In the genomic region with DNA sequence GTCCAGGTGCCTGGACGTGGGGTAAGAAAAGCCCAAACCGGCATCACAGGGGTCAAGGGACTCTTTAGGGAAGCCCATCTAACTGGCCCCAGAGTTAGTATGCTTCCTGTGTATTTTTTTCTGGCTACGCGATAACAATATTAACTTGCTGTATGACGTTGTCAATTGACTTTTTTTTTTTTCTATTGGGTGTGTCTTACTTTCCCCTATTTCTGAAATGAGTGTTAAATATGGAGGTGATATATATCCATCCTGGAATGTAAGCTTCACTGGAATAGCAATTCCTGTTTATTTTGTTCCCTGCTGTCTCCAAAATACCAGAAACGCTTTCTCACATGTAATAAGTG, we compare ENCODE assay signal across 8 cellular contexts.
DNase-seq lines count a peak whose midpoint lies in the region; ATAC-seq and TF ChIP-seq lines count a peak whose summit lies in the region.

No MANE protein-coding gene starts in this region.

- H3K4me1 ChIP-seq in muscle layer of colon (ENCODE audit: insufficient read depth, low read length): no peaks in the 10 kb centered on the region

- no peak for ATAC-seq in HG02678 (IDR thresholded peaks at IDR 0.05; ENCODE audit: unreplicated experiment)

- CTCF ChIA-PET in AG04449 (lab: Yijun Ruan, JAX): interaction anchor here (1.4 to 3.2 kb wide), 3 partner anchors 21 to 185 kb away, joined by 4 to 17 read pairs (median 4); no protein-coding TSS in a partner anchor

- H3K27ac ChIP-seq in HL-60 (replicated peaks) (no peak overlapping the region), coronary artery (peak overlapping the region; percentile 70 to 73), muscle layer of colon (ENCODE audit: low read depth, low read length) (no peak overlapping the region)

- POLR2A ChIA-PET in AG04449 (lab: Yijun Ruan, JAX): no interaction called here

- H3K4me3 ChIP-seq in AG04449 (ENCODE audit: low read depth, low read length) (peak overlapping the region; percentile 60), HL-60 (replicated peaks; ENCODE audit: insufficient read depth, low read length) (peak overlapping the region; percentile 53), coronary artery (peak overlapping the region; percentile 85), muscle layer of colon (ENCODE audit: low read depth in 1 of 2, low read length in 2 of 2) (peak overlapping the region; percentile 64 to 75)

- DNase-seq in AG04449 (ENCODE audit: low read depth, low spot score) (no peak), HL-60 (ENCODE audit: low read depth in 1 of 2, low spot score in 1 of 2) (no peak), coronary artery (ENCODE audit: low spot score) (no peak), NCI-H1417 treated with DMSO at 0.1 percent for 48 hours (lab: John Stamatoyannopoulos, UW) (no peak)
- DNase-seq in stimulated activated CD4-positive, alpha-beta T cell treated with anti-CD3 and anti-CD28 coated beads, Interleukin-4, amount 100 ng/mL, for 1 hour: no peak
- DNase-seq in activated CD8-positive, alpha-beta memory T cell treated with anti-CD3 and anti-CD28 coated beads, Interleukin-2, amount 50 U/mL, for 48 hours: no peak

- H3K9me3 ChIP-seq in muscle layer of colon (ENCODE audit: low read length): no peaks in the 10 kb centered on the region

- no peaks in the 10 kb centered on the region for H3K36me3 ChIP-seq in muscle layer of colon (ENCODE audit: insufficient read depth, low read length)

- H3K9ac ChIP-seq in muscle layer of colon (ENCODE audit: low read length): no peak overlapping the region

- H3K27me3 ChIP-seq in HL-60 (ENCODE audit: insufficient read depth, poor library complexity, severe bottlenecking): peaks cover 7% of the 10 kb centered on the region
- H3K27me3 ChIP-seq in muscle layer of colon (ENCODE audit: control insufficient read depth in 1 of 2, insufficient read depth in 2 of 2, low read length in 2 of 2): no peaks in the 10 kb centered on the region

- TF ChIP-seq CTCF in AG04449 (IDR thresholded peaks at IDR 0.05; ENCODE audit: insufficient read depth, low read length, missing control alignments) (no peak), HL-60 (IDR thresholded peaks at IDR 0.05; ENCODE audit: insufficient read depth, low read length) (no peak), coronary artery (IDR thresholded peaks at IDR 0.05) (no peak)

Comparison
In these comparisons a context has a peak if more than half of its experiments do, and no peak if none do; other contexts are left out.
1. H3K27ac ChIP-seq: peak in coronary artery (2 of 2); none in HL-60 (single experiment) and muscle layer of colon (single experiment).
2. Peak in every context shown above with its lines, with median percentiles within 50 percentile points of each other: H3K4me3 ChIP-seq.